In the genomic region with DNA sequence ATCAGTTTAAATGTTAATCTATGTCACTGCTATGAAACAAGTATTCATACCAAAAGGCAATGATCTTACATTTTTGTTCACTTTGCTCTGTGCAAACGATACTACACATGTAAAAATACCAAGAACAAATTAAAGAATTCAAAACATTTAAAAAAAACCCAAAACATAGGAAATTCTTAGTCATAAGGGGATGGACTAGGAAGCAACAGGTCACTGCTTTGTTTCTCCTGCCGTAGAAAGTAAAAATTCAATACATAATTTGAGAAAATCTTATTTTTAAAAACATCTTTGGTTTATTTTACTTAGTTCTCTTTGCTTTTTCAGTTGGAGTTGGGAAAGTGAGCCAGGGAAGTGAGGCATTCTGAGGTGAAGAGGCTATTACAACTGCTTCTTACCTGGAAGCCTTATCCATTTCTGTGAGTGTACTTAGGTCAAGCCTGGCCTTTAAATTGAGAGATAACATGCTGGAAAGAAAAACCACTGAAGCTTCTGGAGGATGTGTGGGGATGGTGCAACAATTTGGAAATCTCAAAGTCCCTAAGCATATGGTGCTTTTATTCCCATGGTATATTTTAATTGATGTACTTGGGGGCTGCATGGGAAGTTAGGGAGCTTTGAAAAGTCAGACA, we compare ENCODE assay signal across 21 cellular contexts.
"Had no signal": no experiment of that assay in that cellular context is flagged by ENCODE, and none has a peak within 500 bp of the region (broad histone marks: within the 10 kb centered on the region; RNA-seq: fewer than 3 reads in every experiment).

No MANE protein-coding gene starts in this region.

- ATAC-seq: effector memory CD8-positive, alpha-beta T cell; left colon; lower lobe of right lung; natural killer cell treated with Interleukin-12 subunit alpha and Interleukin-12 subunit beta and Interleukin-15 and Interleukin-18, amount 100 ng/mL, for 72 hours; stimulated activated memory B cell treated with anti-CD40 and anti-IgM and Interleukin-4, amounts not matched to agents 10 μg/mL and 1 μg/mL and 100 μg/mL, for 72 hours; upper lobe of right lung had no signal

- H3K36me3 Mint-ChIP-seq: activated CD4-positive, alpha-beta memory T cell treated with anti-CD3 and anti-CD28 coated beads for 36 hours; activated naive CD8-positive, alpha-beta T cell; natural killer cell treated with Interleukin-12 subunit alpha and Interleukin-12 subunit beta and Interleukin-15 and Interleukin-18, amount 100 ng/mL, for 72 hours; stimulated activated memory B cell treated with anti-CD40 and anti-IgM and Interleukin-4, amounts not matched to agents 10 μg/mL and 1 μg/mL and 100 μg/mL, for 72 hours had no signal

- H3K4me1 ChIP-seq: lower lobe of right lung, sigmoid colon, upper lobe of right lung had no signal

- H3K27ac ChIP-seq: brain microvascular endothelial cell, epithelial cell of prostate, lower lobe of right lung, neutrophil, sigmoid colon, upper lobe of right lung had no signal

- H3K27me3 Mint-ChIP-seq: activated B cell treated with CpG ODN at 0.5 μM for 24 hours; dendritic cell treated with granulocyte-macrophage colony-stimulating factor and Interleukin-4, amounts not matched to agents 40 ng/mL and 50 ng/mL, for 4 days had no signal

- H3K27ac Mint-ChIP-seq: activated B cell treated with CpG ODN at 0.5 μM for 24 hours; activated CD4-positive, alpha-beta memory T cell treated with anti-CD3 and anti-CD28 coated beads for 36 hours; activated naive CD8-positive, alpha-beta T cell; activated T-helper 1 cell treated with anti-CD3 and anti-CD28 coated beads, Interleukin-12 subunit alpha, Interleukin-12 subunit beta, Interleukin-2, Interleukin-4 antibody, amounts not matched to agents 30 ng/mL and 10 ng/mL and 1 ng/mL, durations not matched to agents 14 hours and 24 hours and 36 hours; dendritic cell treated with granulocyte-macrophage colony-stimulating factor and Interleukin-4, amounts not matched to agents 40 ng/mL and 50 ng/mL, for 4 days; effector memory CD8-positive, alpha-beta T cell; natural killer cell treated with Interleukin-12 subunit alpha and Interleukin-12 subunit beta and Interleukin-15 and Interleukin-18, amount 100 ng/mL, for 72 hours; stimulated activated memory B cell treated with anti-CD40 and anti-IgM and Interleukin-4, amounts not matched to agents 10 μg/mL and 1 μg/mL and 100 μg/mL, for 72 hours had no signal

- H3K27me3 ChIP-seq: brain microvascular endothelial cell, neutrophil, sigmoid colon, upper lobe of right lung had no signal

- H3K9me3 ChIP-seq: lower lobe of right lung, neutrophil, sigmoid colon, upper lobe of right lung had no signal

- H3K9me3 Mint-ChIP-seq: activated B cell treated with CpG ODN at 0.5 μM for 24 hours; activated CD4-positive, alpha-beta memory T cell treated with anti-CD3 and anti-CD28 coated beads for 36 hours; activated T-helper 1 cell treated with anti-CD3 and anti-CD28 coated beads, Interleukin-12 subunit alpha, Interleukin-12 subunit beta, Interleukin-2, Interleukin-4 antibody, amounts not matched to agents 30 ng/mL and 10 ng/mL and 1 ng/mL, durations not matched to agents 14 hours and 24 hours and 36 hours; dendritic cell treated with granulocyte-macrophage colony-stimulating factor and Interleukin-4, amounts not matched to agents 40 ng/mL and 50 ng/mL, for 4 days; effector memory CD8-positive, alpha-beta T cell; natural killer cell treated with Interleukin-12 subunit alpha and Interleukin-12 subunit beta and Interleukin-15 and Interleukin-18, amount 100 ng/mL, for 72 hours; stimulated activated memory B cell treated with anti-CD40 and anti-IgM and Interleukin-4, amounts not matched to agents 10 μg/mL and 1 μg/mL and 100 μg/mL, for 72 hours had no signal

- H3K4me1 Mint-ChIP-seq: activated B cell treated with CpG ODN at 0.5 μM for 24 hours; stimulated activated memory B cell treated with anti-CD40 and anti-IgM and Interleukin-4, amounts not matched to agents 10 μg/mL and 1 μg/mL and 100 μg/mL, for 72 hours had no signal

- DNase-seq: activated B cell treated with CpG ODN at 0.5 μM for 24 hours; activated CD4-positive, alpha-beta memory T cell treated with anti-CD3 and anti-CD28 coated beads for 36 hours; activated CD4-positive, alpha-beta T cell treated with anti-CD3 and anti-CD28 coated beads for 4 hours; activated T-cell treated with anti-CD3 and anti-CD28 coated beads for 4 hours; brain microvascular endothelial cell; effector memory CD8-positive, alpha-beta T cell; islet precursor cell; left colon; lower lobe of right lung; sigmoid colon; stimulated activated CD4-positive, alpha-beta T cell treated with anti-CD3 and anti-CD28 coated beads, Interleukin-4, amount 100 ng/mL, for 4 hours; T-helper 1 cell; T-helper 9 cell; upper lobe of right lung had no signal

- H3K4me3 ChIP-seq: lower lobe of right lung, sigmoid colon, upper lobe of right lung had no signal

- H3K36me3 ChIP-seq: neutrophil had no signal

- H3K4me3 Mint-ChIP-seq: activated B cell treated with CpG ODN at 0.5 μM for 24 hours; activated CD4-positive, alpha-beta memory T cell treated with anti-CD3 and anti-CD28 coated beads for 36 hours; activated naive CD8-positive, alpha-beta T cell; activated T-helper 1 cell treated with anti-CD3 and anti-CD28 coated beads, Interleukin-12 subunit alpha, Interleukin-12 subunit beta, Interleukin-2, Interleukin-4 antibody, amounts not matched to agents 30 ng/mL and 10 ng/mL and 1 ng/mL, durations not matched to agents 14 hours and 24 hours and 36 hours; dendritic cell treated with granulocyte-macrophage colony-stimulating factor and Interleukin-4, amounts not matched to agents 40 ng/mL and 50 ng/mL, for 4 days; effector memory CD8-positive, alpha-beta T cell; natural killer cell treated with Interleukin-12 subunit alpha and Interleukin-12 subunit beta and Interleukin-15 and Interleukin-18, amount 100 ng/mL, for 72 hours; stimulated activated memory B cell treated with anti-CD40 and anti-IgM and Interleukin-4, amounts not matched to agents 10 μg/mL and 1 μg/mL and 100 μg/mL, for 72 hours had no signal
